8 cellular contexts compared by ENCODE assay signal in genomic region chr16:81006472-81007311, GRCh38. TPM values are rescaled to one million over a fixed set of nuclear protein-coding genes. Genes with fewer than 3 reads are reported as not detected.
DNase-seq lines count a peak whose midpoint lies in the region; ATAC-seq lines count a peak whose summit lies in the region.

Gene CENPN (plus strand): TSS chr16:81007214. CDS start chr16:81011940, 4,726 bp downstream.
Gene CMC2 (minus strand): TSS chr16:81006885. CDS start chr16:80997394, 9,491 bp downstream.

- POLR2A ChIA-PET in activated CD8-positive, alpha-beta memory T cell treated with anti-CD3 and anti-CD28 coated beads for 36 hours (lab: Charles Lee), result interaction anchor here (0.6 to 1.9 kb wide), 4 partner anchors 9 to 83 kb away, joined by 3 to 14 read pairs (median 4); no protein-coding TSS in a partner anchor

- peak; percentile 82 for DNase-seq in COLO829 (ENCODE audit: low spot score)
- peak; percentile 96 for DNase-seq in HT1080 (ENCODE audit: low read depth)
- DNase-seq in NOMO-1 (lab: John Stamatoyannopoulos, UW; ENCODE audit: unreplicated experiment in 2 of 2), result peak; percentile 92 to 93
- DNase-seq in effector CD8-positive, alpha-beta T cell (lab: John Stamatoyannopoulos, UW), result peak; percentile 93
- DNase-seq in lung microvascular endothelial cell (ENCODE audit: low read depth in 2 of 2), result peak; percentile 99
- peak; percentile 91 to 95 (median 95) for DNase-seq in stimulated activated CD4-positive, alpha-beta T cell treated with anti-CD3 and anti-CD28 coated beads, TNF-alpha, amount 100 ng/mL, for 4 hours (ENCODE audit: low read depth in 3 of 3)

- ATAC-seq in GM21367 (IDR thresholded peaks at IDR 0.05; ENCODE audit: unreplicated experiment), result peak; percentile 66

- CTCF ChIA-PET in activated CD8-positive, alpha-beta memory T cell treated with anti-CD3 and anti-CD28 coated beads for 36 hours (lab: Charles Lee), result no interaction called here

RNA-seq across cellular contexts. Expression of gene CENPN, which starts in this region (rescaled TPM):
- total RNA-seq in HT1080 (2014; rRNA removed; shearing (Covaris generic)), result 67.4 and 76.5 TPM in 2 replicates
- polyA plus RNA-seq in HT1080 (2015; cell fraction: cytosol; rRNA removed), result 37.9 and 39.0 TPM in 2 replicates
- polyA plus RNA-seq in HT1080 (2015; cell fraction: nucleus; rRNA removed), result 19.6 and 22.3 TPM in 2 replicates
- 10 to 100 TPM; 52.7 to 54.8 TPM for total RNA-seq in activated CD8-positive, alpha-beta memory T cell treated with anti-CD3 and anti-CD28 coated beads for 36 hours
- 18.3 and 29.6 TPM in 2 replicates for total RNA-seq in lung microvascular endothelial cell

RNA-seq across cellular contexts. Expression of gene CMC2, which starts in this region (rescaled TPM):
- total RNA-seq in HT1080 (2014; rRNA removed; shearing (Covaris generic)), result 110 and 119 TPM in 2 replicates
- polyA plus RNA-seq in HT1080 (2015; cell fraction: cytosol; rRNA removed), result 116 and 149 TPM in 2 replicates
- polyA plus RNA-seq in HT1080 (2015; cell fraction: nucleus; rRNA removed), result 39.0 and 59.1 TPM in 2 replicates
- 100 to 1,000 TPM; 129 to 139 TPM for total RNA-seq in activated CD8-positive, alpha-beta memory T cell treated with anti-CD3 and anti-CD28 coated beads for 36 hours
- 32.0 and 47.8 TPM in 2 replicates for total RNA-seq in lung microvascular endothelial cell

Comparison
In these comparisons a context has a peak if more than half of its experiments do, and no peak if none do; other contexts are left out.
1. Peak in every context shown above with its lines: DNase-seq and ATAC-seq.